18 cellular contexts compared by ENCODE assay signal in genomic region chr11:60968223-60968622, GRCh38. TPM values are rescaled to one million over a fixed set of nuclear protein-coding genes. Genes with fewer than 3 reads are reported as not detected.
A peak's percentile ranks its signal among the peaks of the same experiment; 100 is the strongest.
DNase-seq lines count a peak whose midpoint lies in the region; ATAC-seq and TF ChIP-seq lines count a peak whose summit lies in the region.
"Had no signal": no experiment of that assay in that cellular context is flagged by ENCODE, and none has a peak within 500 bp of the region (broad histone marks: within the 10 kb centered on the region; RNA-seq: fewer than 3 reads in every experiment).

No MANE protein-coding gene starts in this region.

- no peak overlapping the region for H3K27ac Mint-ChIP-seq in CD4-positive, alpha-beta T cell
- no peak overlapping the region for H3K27ac Mint-ChIP-seq in WTC11
- no peak overlapping the region for H3K27ac Mint-ChIP-seq in activated naive CD8-positive, alpha-beta T cell treated with anti-CD3 and anti-CD28 coated beads for 36 hours
- H3K27ac Mint-ChIP-seq: CD8-positive, alpha-beta T cell had no signal

- H3K9me2 ChIP-seq in HCT116 (ENCODE audit: insufficient read depth), result no peaks in the 10 kb centered on the region

- H4K20me1 ChIP-seq in HCT116 (ENCODE audit: insufficient read depth), result no peaks in the 10 kb centered on the region

- WGBS in spleen, 5 donors, result 39 to 97% (median 92%) methylated on average over 1 of the region's 1 CpG

- no peaks in the 10 kb centered on the region for H3K9me3 ChIP-seq in CD4-positive, alpha-beta T cell (ENCODE audit: control insufficient read depth, low read length)
- H3K9me3 ChIP-seq in HCT116 (ENCODE audit: control insufficient read depth in 1 of 2, insufficient read depth in 1 of 2, low read depth in 1 of 2, low read length in 2 of 2), result no peaks in the 10 kb centered on the region; a peak in 2 of 4 replicates
- H3K9me3 ChIP-seq in spleen, result peaks cover 0 to 8% (median 0%) of the 10 kb centered on the region in 8 donors
- H3K9me3 ChIP-seq: HAP-1 had no signal

- H3K79me2 ChIP-seq in HCT116 (ENCODE audit: insufficient read depth, low read length), result no peaks in the 10 kb centered on the region

- H3K36me3 ChIP-seq in HCT116 (ENCODE audit: control insufficient read depth in 1 of 2, insufficient read depth in 2 of 2, low read length in 2 of 2) (no peaks in the 10 kb centered on the region), spleen (no peaks in the 10 kb centered on the region)
- H3K36me3 ChIP-seq: HAP-1 had no signal

- intact Hi-C loops in CD4-positive, alpha-beta T cell (cut with DNase I, micrococcal nuclease), result no loop called here
- intact Hi-C loops in HCT116 (cut with micrococcal nuclease), result no loop called here
- intact Hi-C loops in spleen (cut with DNase I; ENCODE audit: low total_unique reads), result no loop called here

- no peak overlapping the region for H3K27ac ChIP-seq in CD4-positive, alpha-beta T cell (ENCODE audit: low read depth, low read length)
- no peak overlapping the region for H3K27ac ChIP-seq in HCT116 (ENCODE audit: low read depth, low read length)
- no peak overlapping the region for H3K27ac ChIP-seq in spleen

- TF ChIP-seq CTCF in CD4-positive, alpha-beta T cell (IDR thresholded peaks at IDR 0.05), result no peak
- TF ChIP-seq CTCF in HCT116 (IDR thresholded peaks at IDR 0.05 in 2 of 3, conservative IDR thresholded peaks at IDR 0.05 in 1 of 3; ENCODE audit: borderline replicate concordance in 1 of 3, insufficient read depth in 1 of 3, low read depth in 2 of 3, low read length in 2 of 3) (no peak), WTC11 (IDR thresholded peaks at IDR 0.05) (no peak), spleen (IDR thresholded peaks at IDR 0.05 in 8 of 11, conservative IDR thresholded peaks at IDR 0.05 in 3 of 11) (no peak)

- no peak for TF ChIP-seq POLR2A in HCT116 (IDR thresholded peaks at IDR 0.05; ENCODE audit: borderline replicate concordance, extremely low read depth, insufficient read depth, insufficient read length)
- TF ChIP-seq POLR2A in spleen (IDR thresholded peaks at IDR 0.05), result no peak

- RAD21 ChIA-PET in HCT116 (lab: Charles Lee; ENCODE audit: low non-redundant PET in 1 of 2, low total read pairs in 2 of 2, uncharacterized antibody in 2 of 2, unreplicated experiment in 2 of 2), result no interaction called here

- CTCF ChIA-PET in CD4-positive, alpha-beta T cell (lab: Charles Lee), result interaction anchor here (0.7 to 2.1 kb wide), 5 partner anchors 36 to 220 kb away, joined by 3 to 6 read pairs (median 3); no protein-coding TSS in a partner anchor
- CTCF ChIA-PET in HCT116 (lab: Charles Lee), result no interaction called here
- CTCF ChIA-PET in WTC11 (lab: Charles Lee), result no interaction called here

- POLR2A ChIA-PET in CD4-positive, alpha-beta T cell (lab: Charles Lee), result no interaction called here
- POLR2A ChIA-PET in HCT116 (lab: Charles Lee) (no interaction called here), WTC11 (lab: Charles Lee) (no interaction called here)

- peaks cover 17% of the 10 kb centered on the region for H3K4me1 Mint-ChIP-seq in CD4-positive, alpha-beta T cell (ENCODE audit: low read depth)
- H3K4me1 Mint-ChIP-seq in WTC11, result no peaks in the 10 kb centered on the region
- H3K4me1 Mint-ChIP-seq in activated naive CD8-positive, alpha-beta T cell treated with anti-CD3 and anti-CD28 coated beads for 36 hours, result peaks cover 15% of the 10 kb centered on the region

- no peaks in the 10 kb centered on the region for H3K27me3 ChIP-seq in CD4-positive, alpha-beta T cell (ENCODE audit: control insufficient read depth, insufficient read depth, low read length)
- H3K27me3 ChIP-seq in HCT116 (ENCODE audit: insufficient read depth, low read length) (no peaks in the 10 kb centered on the region), spleen (replicated peaks in 1 of 7) (no peaks in the 10 kb centered on the region)

- H3K4me3 Mint-ChIP-seq in CD4-positive, alpha-beta T cell, result peak overlapping the region; percentile 54
- H3K4me3 Mint-ChIP-seq in WTC11, result no peak overlapping the region
- no peak overlapping the region for H3K4me3 Mint-ChIP-seq in activated naive CD8-positive, alpha-beta T cell treated with anti-CD3 and anti-CD28 coated beads for 36 hours
- H3K4me3 Mint-ChIP-seq: CD8-positive, alpha-beta T cell had no signal

- no peak for DNase-seq in CD4-positive, alpha-beta T cell
- DNase-seq in HCT116 (ENCODE audit: low read depth, low spot score) (no peak), WTC11 (ENCODE audit: low spot score) (no peak), spleen (no peak)
- no peak for DNase-seq in activated naive CD8-positive, alpha-beta T cell treated with anti-CD3 and anti-CD28 coated beads for 36 hours
- DNase-seq: C1 segment of cervical spinal cord; Caco-2; CD8-positive, alpha-beta T cell; DMS53; DMS79 treated with DMSO at 0.1 percent for 48 hours; GF-D8; GOT3 had no signal

- H2AFZ ChIP-seq in HCT116 (ENCODE audit: low read depth, low read length, poor library complexity, severe bottlenecking), result no peak overlapping the region

- no peak overlapping the region for H3K9ac ChIP-seq in HCT116 (ENCODE audit: low read length)

- H3K9me3 Mint-ChIP-seq in CD4-positive, alpha-beta T cell, result no peaks in the 10 kb centered on the region
- peaks cover 18% of the 10 kb centered on the region for H3K9me3 Mint-ChIP-seq in WTC11
- peaks cover 8% of the 10 kb centered on the region for H3K9me3 Mint-ChIP-seq in activated naive CD8-positive, alpha-beta T cell treated with anti-CD3 and anti-CD28 coated beads for 36 hours
- H3K9me3 Mint-ChIP-seq: CD8-positive, alpha-beta T cell had no signal

- no peaks in the 10 kb centered on the region for H3K4me1 ChIP-seq in HCT116 (ENCODE audit: control insufficient read depth in 1 of 2, insufficient read depth in 2 of 2, low read length in 2 of 2)
- peaks cover 9 to 33% (median 17%) of the 10 kb centered on the region in 6 donors for H3K4me1 ChIP-seq in spleen
- H3K4me1 ChIP-seq: Caco-2, HAP-1 had no signal

- H3K27me3 Mint-ChIP-seq in CD4-positive, alpha-beta T cell, result no peaks in the 10 kb centered on the region
- H3K27me3 Mint-ChIP-seq in WTC11 (ENCODE audit: low read depth), result peaks cover 11% of the 10 kb centered on the region
- peaks cover 4% of the 10 kb centered on the region for H3K27me3 Mint-ChIP-seq in activated naive CD8-positive, alpha-beta T cell treated with anti-CD3 and anti-CD28 coated beads for 36 hours

- H3K36me3 Mint-ChIP-seq in CD4-positive, alpha-beta T cell (ENCODE audit: low read depth), result peaks cover 18% of the 10 kb centered on the region
- peaks cover 6% of the 10 kb centered on the region for H3K36me3 Mint-ChIP-seq in WTC11
- peaks cover 17% of the 10 kb centered on the region for H3K36me3 Mint-ChIP-seq in activated naive CD8-positive, alpha-beta T cell treated with anti-CD3 and anti-CD28 coated beads for 36 hours

- BruUV-seq in HCT116 (replicated peaks; lab: Mats Ljungman, UMichigan), result no TSS peak

- no peak for TF ChIP-seq RAD21 in HCT116 (IDR thresholded peaks at IDR 0.05; ENCODE audit: low read depth)

- H3K4me3 ChIP-seq in HCT116 (replicated peaks in 1 of 2; ENCODE audit: low read depth in 1 of 2, low read length in 2 of 2) (no peak overlapping the region), spleen (no peak overlapping the region)
- H3K4me3 ChIP-seq: HAP-1 had no signal

- ATAC-seq in CD4-positive, alpha-beta T cell (ENCODE audit: poor library complexity), result no peak
- ATAC-seq in HCT116 (no peak), WTC11 (no peak), HG03457 (IDR thresholded peaks at IDR 0.05; ENCODE audit: unreplicated experiment) (no peak)
- ATAC-seq: CD8-positive, alpha-beta T cell had no signal

- no peak overlapping the region for H3K4me2 ChIP-seq in HCT116 (ENCODE audit: low read length)

TF ChIP-seq in HCT116, 20 proteins besides CTCF, POLR2A, EP300 and RAD21:
- peak; percentile 53; the same call in 1 of the 2 replicates for TF ChIP-seq CBX3 (IDR thresholded peaks at IDR 0.05; ENCODE audit: low read depth)
- TF ChIP-seq EGR1 (IDR thresholded peaks at IDR 0.05; ENCODE audit: low read depth), result no peak
TF ChIP-seq in HCT116: peak in this region for 1.

TF ChIP-seq in WTC11, 78 proteins besides CTCF, POLR2A, EP300 and RAD21 (continues in another document):
- no peak for TF ChIP-seq ETV6 (CRISPR knock-in tag; IDR thresholded peaks at IDR 0.05)

RNA-seq across cellular contexts. Expression of gene CD6, which starts 3.3 kb away (rescaled TPM):
- 100 to 1,000 TPM; 814 to 827 TPM for total RNA-seq in CD4-positive, alpha-beta T cell
- total RNA-seq in HCT116 (2021; ENCODE audit: unreplicated experiment), result 1.4 TPM
- 0.56 TPM in 1 of 2 replicates, not detected in the other for polyA plus RNA-seq in HCT116 (2012)
- 0.53 to 1.0 TPM (median 0.73 TPM) in 3 replicates for total RNA-seq in WTC11 (2021)
- 100 to 1,000 TPM; 167 to 169 TPM for total RNA-seq in activated naive CD8-positive, alpha-beta T cell treated with anti-CD3 and anti-CD28 coated beads for 36 hours
- 10 to 100 TPM; 13.4 to 47.6 (median 31.4) TPM for total RNA-seq in spleen
- 10 to 100 TPM; 10.9 to 21.8 (median 20.3) TPM for polyA plus RNA-seq in spleen
- total RNA-seq: A172, A673, G401 had no signal
- polyA plus RNA-seq: BJ had no signal

RNA-seq across cellular contexts. Expression of gene SLC15A3, which starts 16.2 kb away (rescaled TPM):
- total RNA-seq in CD4-positive, alpha-beta T cell, result 10 to 100 TPM; 10.5 to 11.9 TPM
- total RNA-seq in HCT116 (2021; ENCODE audit: unreplicated experiment), result not detected
- 0.09 TPM in 1 of 2 replicates, not detected in the other for polyA plus RNA-seq in HCT116 (2012)
- 10.2 to 12.1 TPM (median 11.5 TPM) in 3 replicates for total RNA-seq in WTC11 (2021)
- 1 to 10 TPM; 6.3 to 6.9 TPM for total RNA-seq in activated naive CD8-positive, alpha-beta T cell treated with anti-CD3 and anti-CD28 coated beads for 36 hours
- 100 to 1,000 TPM in 4 of 7 donors, 10 to 100 TPM in 3; 62.9 to 133 (median 114) TPM for total RNA-seq in spleen
- 100 to 1,000 TPM in 2 of 3 donors, 10 to 100 TPM in 1; 83.8 to 139 (median 115) TPM for polyA plus RNA-seq in spleen
- total RNA-seq: A673, G401 had no signal

RNA-seq across cellular contexts. Expression of gene TMEM132A, which starts 44.0 kb away (rescaled TPM):
- total RNA-seq in CD4-positive, alpha-beta T cell, result not detected
- 120 TPM for total RNA-seq in HCT116 (2021; ENCODE audit: unreplicated experiment)
- polyA plus RNA-seq in HCT116 (2012), result 93.4 and 100 TPM in 2 replicates
- 110 to 114 TPM (median 114 TPM) in 3 replicates for total RNA-seq in WTC11 (2021)
- total RNA-seq in activated naive CD8-positive, alpha-beta T cell treated with anti-CD3 and anti-CD28 coated beads for 36 hours, result 1 to 10 TPM; 1.3 to 1.4 TPM
- 10 to 100 TPM in 4 of 7 donors, 1 to 10 TPM in 3; 5.6 to 15.6 (median 13.0) TPM for total RNA-seq in spleen
- polyA plus RNA-seq in spleen, result 10 to 100 TPM in 1 of 3 donors, 1 to 10 TPM in 2; 5.7 to 11.4 (median 7.1) TPM
- total RNA-seq: CD8-positive, alpha-beta T cell had no signal

RNA-seq across cellular contexts. Expression of gene TMEM109, which starts 54.3 kb away (rescaled TPM):
- 10 to 100 TPM; 27.8 to 32.9 TPM for total RNA-seq in CD4-positive, alpha-beta T cell
- total RNA-seq in HCT116 (2021; ENCODE audit: unreplicated experiment) (44.4 TPM), WTC11 (2021) (24.1 to 26.8 TPM (median 25.1 TPM) in 3 replicates), spleen (100 to 1,000 TPM in 6 of 7 donors, 10 to 100 TPM in 1; 82.1 to 125 (median 109) TPM)
- polyA plus RNA-seq in HCT116 (2012), result 32.1 and 37.7 TPM in 2 replicates
- total RNA-seq in activated naive CD8-positive, alpha-beta T cell treated with anti-CD3 and anti-CD28 coated beads for 36 hours, result 100 to 1,000 TPM; 109 to 113 TPM
- polyA plus RNA-seq in spleen, result 10 to 100 TPM; 53.6 to 84.7 (median 84.5) TPM
